Comparison of ENCODE assay signal across 11 cellular contexts in genomic region chr22:39234157-39234793, GRCh38. TPM values are rescaled to one million over a fixed set of nuclear protein-coding genes. Genes with fewer than 3 reads are reported as not detected.
DNase-seq lines count a peak whose midpoint lies in the region; TF ChIP-seq lines count a peak whose summit lies in the region.
"Had no signal": no experiment of that assay in that cellular context is flagged by ENCODE, and none has a peak within 500 bp of the region (broad histone marks: within the 10 kb centered on the region; RNA-seq: fewer than 3 reads in every experiment).

No MANE protein-coding gene starts in this region.

- no peaks in the 10 kb centered on the region for H3K9me3 ChIP-seq in sigmoid colon

- H3K27me3 ChIP-seq in H7 (ENCODE audit: control insufficient read depth, insufficient read depth, low read length), result no peaks in the 10 kb centered on the region
- peaks cover 0 to 10% (median 6%) of the 10 kb centered on the region in 3 donors for H3K27me3 ChIP-seq in sigmoid colon

- WGBS in sigmoid colon, 2 donors, result 51 to 55% methylated on average over 15 of the region's 15 CpGs

- DNase-seq in H7 (peak; percentile 91), cerebellum (ENCODE audit: low spot score) (peak; percentile 41), iPS-NIHi11 (ENCODE audit: low spot score) (peak; percentile 61), sigmoid colon (no peak), CD1c-positive myeloid dendritic cell (ENCODE audit: extremely low spot score) (no peak), NCI-H1092 (lab: John Stamatoyannopoulos, UW) (no peak), NCI-H510A treated with DMSO at 0.1 percent for 48 hours (lab: John Stamatoyannopoulos, UW) (no peak), germinal center (ENCODE audit: low spot score) (no peak)
- DNase-seq: NCI-H526 treated with DMSO at 0.1 percent for 48 hours, T-helper 9 cell had no signal

- intact Hi-C loops in sigmoid colon (cut with DNase I), result no loop called here

- peak overlapping the region; percentile 67 to 76 (median 69) for H3K27ac ChIP-seq in sigmoid colon
- H3K27ac ChIP-seq: KMS-11 had no signal

- TF ChIP-seq EP300 in sigmoid colon (IDR thresholded peaks at IDR 0.05), result no peak

- TF ChIP-seq CTCF in sigmoid colon (IDR thresholded peaks at IDR 0.05), result no peak

- peaks cover 2% of the 10 kb centered on the region for H3K36me3 ChIP-seq in H7 (replicated peaks; ENCODE audit: control insufficient read depth, insufficient read depth, low read length)
- peaks cover 0 to 14% (median 0%) of the 10 kb centered on the region in 4 donors for H3K36me3 ChIP-seq in sigmoid colon

- TF ChIP-seq POLR2A in sigmoid colon (IDR thresholded peaks at IDR 0.05), result no peak

- H3K4me3 ChIP-seq in H7 (ENCODE audit: insufficient read depth, low read depth, low read length), result no peak overlapping the region
- H3K4me3 ChIP-seq in sigmoid colon, result no peak overlapping the region

- H3K4me1 ChIP-seq in sigmoid colon, result peaks cover 0 to 36% (median 26%) of the 10 kb centered on the region in 4 donors

RNA-seq across cellular contexts. Expression of gene PDGFB, which starts 10.5 kb away (rescaled TPM):
- total RNA-seq in H7 (2014; rRNA removed; shearing (Covaris generic)), result 7.2 and 8.5 TPM in 2 replicates
- 6.9 TPM for total RNA-seq in cerebellum
- 1 to 10 TPM; 3.1 to 9.6 (median 7.4) TPM for total RNA-seq in sigmoid colon
- polyA plus RNA-seq in sigmoid colon, result 1 to 10 TPM; 1.4 to 5.5 (median 2.4) TPM

Comparison
In these comparisons a context has a peak if more than half of its experiments do, and no peak if none do; other contexts are left out.
1. DNase-seq: peak in H7 (single experiment), cerebellum (single experiment) and iPS-NIHi11 (single experiment); none in sigmoid colon (single experiment), CD1c-positive myeloid dendritic cell (single experiment), NCI-H1092 (single experiment), NCI-H510A treated with DMSO at 0.1 percent for 48 hours (single experiment) and germinal center (single experiment).